In genomic region chr22:48331266-48331665, GRCh38 we compare ENCODE assay signal across 31 cellular contexts.
"Had no signal": no experiment of that assay in that cellular context is flagged by ENCODE, and none has a peak within 500 bp of the region (broad histone marks: within the 10 kb centered on the region; RNA-seq: fewer than 3 reads in every experiment).

No MANE protein-coding gene starts in this region.

- ATAC-seq: activated CD4-positive, alpha-beta T cell treated with anti-CD3 and anti-CD28 coated beads for 36 hours; activated CD8-positive, alpha-beta memory T cell treated with anti-CD3 and anti-CD28 coated beads, Interleukin-2, amount 10 ng/mL, durations not matched to agents 7 days and 5 days; activated CD8-positive, alpha-beta T cell treated with anti-CD3 and anti-CD28 coated beads, Interleukin-2, amount 10 ng/mL, durations not matched to agents 7 days and 5 days; gastroesophageal sphincter had no signal

- H3K27me3 Mint-ChIP-seq: activated CD4-positive, alpha-beta T cell treated with anti-CD3 and anti-CD28 coated beads for 36 hours; activated CD4-positive, alpha-beta T cell treated with anti-CD3 and anti-CD28 coated beads, Interleukin-2, amount 10 ng/mL, durations not matched to agents 24 days and 14 days; activated CD8-positive, alpha-beta memory T cell treated with anti-CD3 and anti-CD28 coated beads, Interleukin-2, amount 10 ng/mL, durations not matched to agents 7 days and 5 days had no signal

- H3K4me1 ChIP-seq: esophagus squamous epithelium, gastroesophageal sphincter had no signal

- H3K4me1 Mint-ChIP-seq: activated CD4-positive, alpha-beta T cell treated with anti-CD3 and anti-CD28 coated beads for 36 hours; activated CD4-positive, alpha-beta T cell treated with anti-CD3 and anti-CD28 coated beads, Interleukin-2, amount 10 ng/mL, durations not matched to agents 24 days and 14 days; activated CD8-positive, alpha-beta memory T cell treated with anti-CD3 and anti-CD28 coated beads, Interleukin-2, amount 10 ng/mL, durations not matched to agents 7 days and 5 days had no signal

- H3K27me3 ChIP-seq: brain microvascular endothelial cell had no signal

- DNase-seq: activated CD4-positive, alpha-beta memory T cell treated with anti-CD3 and anti-CD28 coated beads for 36 hours; activated CD4-positive, alpha-beta T cell treated with anti-CD3 and anti-CD28 coated beads for 36 hours; activated CD4-positive, alpha-beta T cell treated with anti-CD3 and anti-CD28 coated beads, Interleukin-2, amount 10 ng/mL, durations not matched to agents 24 days and 14 days; activated CD4-positive, CD25-positive, alpha-beta regulatory T cell; activated CD4-positive, CD25-positive, alpha-beta regulatory T cell treated with anti-CD3 and anti-CD28 coated beads, Interleukin-2, amount 50 U/mL, for 72 hours; activated CD8-positive, alpha-beta memory T cell treated with anti-CD3 and anti-CD28 coated beads, Interleukin-2, amount 10 ng/mL, durations not matched to agents 7 days and 5 days; activated CD8-positive, alpha-beta memory T cell treated with anti-CD3 and anti-CD28 coated beads, Interleukin-2, amount 50 U/mL, for 4 hours; activated CD8-positive, alpha-beta T cell treated with anti-CD3 and anti-CD28 coated beads, Interleukin-2, amount 10 ng/mL, durations not matched to agents 7 days and 5 days; activated gamma-delta T cell treated with Interleukin-2 at 50 U/mL for 16 hours; activated naive CD4-positive, alpha-beta T cell treated with anti-CD3 and anti-CD28 coated beads, Interleukin-2, amount 50 U/mL, for 16 hours; activated naive CD4-positive, alpha-beta T cell treated with Interleukin-2 at 50 U/mL for 16 hours; activated T-cell treated with anti-CD3 and anti-CD28 coated beads, Interleukin-2, amount 50 U/mL, for 1 hour; activated T-cell treated with anti-CD3 and anti-CD28 coated beads, Interleukin-2, amount 50 U/mL, for 48 hours; amniotic stem cell; anterior cingulate cortex; brain microvascular endothelial cell; cortex of kidney; effector CD8-positive, alpha-beta T cell; esophagus squamous epithelium; foreskin melanocyte; T-helper 2 cell had no signal

- H3K27ac ChIP-seq: brain microvascular endothelial cell, epithelial cell of prostate, esophagus squamous epithelium, gastroesophageal sphincter had no signal

- H3K27ac Mint-ChIP-seq: activated CD4-positive, alpha-beta memory T cell treated with anti-CD3 and anti-CD28 coated beads for 36 hours; activated CD4-positive, alpha-beta T cell treated with anti-CD3 and anti-CD28 coated beads for 36 hours; activated CD4-positive, alpha-beta T cell treated with anti-CD3 and anti-CD28 coated beads, Interleukin-2, amount 10 ng/mL, durations not matched to agents 24 days and 14 days; activated CD8-positive, alpha-beta memory T cell treated with anti-CD3 and anti-CD28 coated beads, Interleukin-2, amount 10 ng/mL, durations not matched to agents 7 days and 5 days; activated CD8-positive, alpha-beta T cell treated with anti-CD3 and anti-CD28 coated beads, Interleukin-2, amount 10 ng/mL, durations not matched to agents 7 days and 5 days; activated naive CD8-positive, alpha-beta T cell; activated T-helper 1 cell treated with anti-CD3 and anti-CD28 coated beads, Interleukin-12 subunit alpha, Interleukin-12 subunit beta, Interleukin-2, Interleukin-4 antibody, amounts not matched to agents 30 ng/mL and 10 ng/mL and 1 ng/mL, durations not matched to agents 14 hours and 24 hours and 36 hours; activated T-helper 2 cell treated with anti-CD3 and anti-CD28 coated beads, Interferon-gamma antibody, Interleukin-2, Interleukin-4, amounts not matched to agents 10 μg/mL and 5 μg/mL and 100 μg/mL, durations not matched to agents 14 hours and 24 hours and 36 hours had no signal

- H3K4me3 ChIP-seq: esophagus squamous epithelium, gastroesophageal sphincter had no signal

- H3K9me3 Mint-ChIP-seq: activated CD4-positive, alpha-beta memory T cell treated with anti-CD3 and anti-CD28 coated beads for 36 hours had no signal

- H3K36me3 Mint-ChIP-seq: activated CD4-positive, alpha-beta memory T cell treated with anti-CD3 and anti-CD28 coated beads for 36 hours; activated naive CD8-positive, alpha-beta T cell had no signal

- FAIRE-seq: astrocyte, bronchial epithelial cell, colon, endometrium, endothelial cell of umbilical vein had no signal

- H3K36me3 ChIP-seq: brain microvascular endothelial cell, esophagus squamous epithelium, gastroesophageal sphincter had no signal

- H3K4me3 Mint-ChIP-seq: activated CD4-positive, alpha-beta memory T cell treated with anti-CD3 and anti-CD28 coated beads for 36 hours; activated CD4-positive, alpha-beta T cell treated with anti-CD3 and anti-CD28 coated beads for 36 hours; activated CD4-positive, alpha-beta T cell treated with anti-CD3 and anti-CD28 coated beads, Interleukin-2, amount 10 ng/mL, durations not matched to agents 24 days and 14 days; activated CD8-positive, alpha-beta memory T cell treated with anti-CD3 and anti-CD28 coated beads, Interleukin-2, amount 10 ng/mL, durations not matched to agents 7 days and 5 days; activated CD8-positive, alpha-beta T cell treated with anti-CD3 and anti-CD28 coated beads, Interleukin-2, amount 10 ng/mL, durations not matched to agents 7 days and 5 days; activated naive CD8-positive, alpha-beta T cell; activated T-helper 1 cell treated with anti-CD3 and anti-CD28 coated beads, Interleukin-12 subunit alpha, Interleukin-12 subunit beta, Interleukin-2, Interleukin-4 antibody, amounts not matched to agents 30 ng/mL and 10 ng/mL and 1 ng/mL, durations not matched to agents 14 hours and 24 hours and 36 hours had no signal
